Comparison of ENCODE assay signal across 1 cellular context in the genomic region with DNA sequence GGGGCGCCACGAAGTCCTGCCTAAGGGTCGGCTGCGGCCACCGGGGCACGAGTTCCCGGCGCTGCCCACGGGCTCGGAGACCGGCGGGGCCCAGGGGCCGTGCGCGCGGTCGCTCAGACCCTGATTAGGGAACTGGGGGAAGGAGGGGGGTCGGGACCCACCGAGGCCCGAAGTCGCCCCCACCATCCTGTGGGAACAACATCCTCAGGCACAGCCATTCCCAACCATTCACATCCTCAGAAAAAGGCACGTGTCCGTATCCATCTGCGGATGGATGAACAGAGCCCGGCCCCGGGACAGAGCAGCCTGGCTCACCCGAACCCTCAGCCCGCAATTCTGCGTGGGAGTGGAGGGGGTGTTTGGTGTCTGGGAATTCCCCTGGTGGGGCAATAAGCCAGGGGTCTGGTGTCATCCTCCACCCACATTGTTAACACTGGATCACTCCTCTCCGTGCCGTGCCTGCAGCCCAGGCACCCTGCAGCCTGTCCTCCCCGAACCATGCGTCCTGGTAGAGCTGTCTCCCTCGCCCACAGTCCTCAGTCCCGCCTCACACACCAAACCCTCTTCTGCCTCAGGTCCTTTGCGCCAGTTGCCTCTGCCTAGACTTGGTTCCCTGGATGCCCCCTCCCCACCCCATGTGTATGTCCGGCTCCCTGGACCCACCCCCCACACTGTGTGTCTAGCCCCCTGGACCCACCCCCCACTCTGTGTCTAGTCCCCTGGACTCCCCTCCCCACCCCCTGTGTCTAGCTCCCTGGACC.
A peak's percentile ranks its signal among the peaks of the same experiment; 100 is the strongest.
TF ChIP-seq lines count a peak whose summit lies in the region.

No MANE protein-coding gene starts in this region.

TF ChIP-seq in K562, 482 proteins besides CTCF, POLR2A, EP300 and RAD21 (continued from another document and continues in another):
- no peak for TF ChIP-seq XRCC4 (IDR thresholded peaks at IDR 0.05; ENCODE audit: extremely low read depth, insufficient read depth, insufficient read length)
- no peak for TF ChIP-seq ZNF778 (CRISPR knock-in tag; IDR thresholded peaks at IDR 0.05)
- no peak for TF ChIP-seq TAF7 (tag; IDR thresholded peaks at IDR 0.05)
- no peak for TF ChIP-seq PHB2 (IDR thresholded peaks at IDR 0.05; ENCODE audit: low read depth)
- TF ChIP-seq, protein P1, sequence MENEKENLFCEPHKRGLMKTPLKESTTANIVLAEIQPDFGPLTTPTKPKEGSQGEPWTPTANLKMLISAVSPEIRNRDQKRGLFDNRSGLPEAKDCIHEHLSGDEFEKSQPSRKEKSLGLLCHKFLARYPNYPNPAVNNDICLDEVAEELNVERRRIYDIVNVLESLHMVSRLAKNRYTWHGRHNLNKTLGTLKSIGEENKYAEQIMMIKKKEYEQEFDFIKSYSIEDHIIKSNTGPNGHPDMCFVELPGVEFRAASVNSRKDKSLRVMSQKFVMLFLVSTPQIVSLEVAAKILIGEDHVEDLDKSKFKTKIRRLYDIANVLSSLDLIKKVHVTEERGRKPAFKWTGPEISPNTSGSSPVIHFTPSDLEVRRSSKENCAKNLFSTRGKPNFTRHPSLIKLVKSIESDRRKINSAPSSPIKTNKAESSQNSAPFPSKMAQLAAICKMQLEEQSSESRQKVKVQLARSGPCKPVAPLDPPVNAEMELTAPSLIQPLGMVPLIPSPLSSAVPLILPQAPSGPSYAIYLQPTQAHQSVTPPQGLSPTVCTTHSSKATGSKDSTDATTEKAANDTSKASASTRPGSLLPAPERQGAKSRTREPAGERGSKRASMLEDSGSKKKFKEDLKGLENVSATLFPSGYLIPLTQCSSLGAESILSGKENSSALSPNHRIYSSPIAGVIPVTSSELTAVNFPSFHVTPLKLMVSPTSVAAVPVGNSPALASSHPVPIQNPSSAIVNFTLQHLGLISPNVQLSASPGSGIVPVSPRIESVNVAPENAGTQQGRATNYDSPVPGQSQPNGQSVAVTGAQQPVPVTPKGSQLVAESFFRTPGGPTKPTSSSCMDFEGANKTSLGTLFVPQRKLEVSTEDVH (IDR thresholded peaks at IDR 0.05; ENCODE audit: low read depth, partially characterized antibody): no peak
- TF ChIP-seq RHOXF2B (CRISPR knock-in tag; conservative IDR thresholded peaks at IDR 0.05): no peak
- TF ChIP-seq ZKSCAN1 (IDR thresholded peaks at IDR 0.05; ENCODE audit: low read depth, low read length): no peak
- TF ChIP-seq ZNF695 (CRISPR knock-in tag; IDR thresholded peaks at IDR 0.05): no peak
- no peak for TF ChIP-seq DEAF1 (CRISPR knock-in tag; IDR thresholded peaks at IDR 0.05)
- no peak for TF ChIP-seq KDM4B (IDR thresholded peaks at IDR 0.05; ENCODE audit: borderline replicate concordance in 2 of 2, low read depth in 1 of 2)
- peak; percentile 68 for TF ChIP-seq RBFOX2 (IDR thresholded peaks at IDR 0.05; ENCODE audit: low read depth, low read length)
- TF ChIP-seq, protein P2, sequence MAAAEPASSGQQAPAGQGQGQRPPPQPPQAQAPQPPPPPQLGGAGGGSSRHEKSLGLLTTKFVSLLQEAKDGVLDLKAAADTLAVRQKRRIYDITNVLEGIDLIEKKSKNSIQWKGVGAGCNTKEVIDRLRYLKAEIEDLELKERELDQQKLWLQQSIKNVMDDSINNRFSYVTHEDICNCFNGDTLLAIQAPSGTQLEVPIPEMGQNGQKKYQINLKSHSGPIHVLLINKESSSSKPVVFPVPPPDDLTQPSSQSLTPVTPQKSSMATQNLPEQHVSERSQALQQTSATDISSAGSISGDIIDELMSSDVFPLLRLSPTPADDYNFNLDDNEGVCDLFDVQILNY (CRISPR knock-in tag; IDR thresholded peaks at IDR 0.05): no peak
- TF ChIP-seq SMAD2 (IDR thresholded peaks at IDR 0.05; ENCODE audit: low read depth, low read length): no peak
- TF ChIP-seq JUND (IDR thresholded peaks at IDR 0.05; ENCODE audit: borderline replicate concordance, low read depth, low read length): no peak
- no peak for TF ChIP-seq JUND (tag; IDR thresholded peaks at IDR 0.05; ENCODE audit: borderline replicate concordance, low read depth, low read length)
- peak; percentile 4; the same call in 1 of the 2 replicates for TF ChIP-seq GABPA (tag; conservative IDR thresholded peaks at IDR 0.05; ENCODE audit: low read depth)
- TF ChIP-seq ZNF318 (IDR thresholded peaks at IDR 0.05; ENCODE audit: borderline replicate concordance in 1 of 2, low read depth in 1 of 2): no peak
- no peak for TF ChIP-seq ZFPM2 (CRISPR knock-in tag; IDR thresholded peaks at IDR 0.05)
- TF ChIP-seq MTA2 (IDR thresholded peaks at IDR 0.05; ENCODE audit: low read depth): no peak
- TF ChIP-seq CBX8 (IDR thresholded peaks at IDR 0.05; ENCODE audit: borderline replicate concordance, extremely low read depth, low read depth, low read length, poor library complexity, severe bottlenecking): no peak
- TF ChIP-seq, protein P3, sequence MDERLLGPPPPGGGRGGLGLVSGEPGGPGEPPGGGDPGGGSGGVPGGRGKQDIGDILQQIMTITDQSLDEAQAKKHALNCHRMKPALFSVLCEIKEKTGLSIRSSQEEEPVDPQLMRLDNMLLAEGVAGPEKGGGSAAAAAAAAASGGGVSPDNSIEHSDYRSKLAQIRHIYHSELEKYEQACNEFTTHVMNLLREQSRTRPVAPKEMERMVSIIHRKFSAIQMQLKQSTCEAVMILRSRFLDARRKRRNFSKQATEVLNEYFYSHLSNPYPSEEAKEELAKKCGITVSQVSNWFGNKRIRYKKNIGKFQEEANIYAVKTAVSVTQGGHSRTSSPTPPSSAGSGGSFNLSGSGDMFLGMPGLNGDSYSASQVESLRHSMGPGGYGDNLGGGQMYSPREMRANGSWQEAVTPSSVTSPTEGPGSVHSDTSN (CRISPR knock-in tag; IDR thresholded peaks at IDR 0.05; ENCODE audit: low read depth): no peak
- TF ChIP-seq, protein P3 (tag; conservative IDR thresholded peaks at IDR 0.05; ENCODE audit: low read depth): no peak
- no peak for TF ChIP-seq LEF1 (IDR thresholded peaks at IDR 0.05)
- peak; percentile 59; the same call in 1 of the 2 replicates for TF ChIP-seq HDAC2 (IDR thresholded peaks at IDR 0.05)
- no peak for TF ChIP-seq PHF21A (IDR thresholded peaks at IDR 0.05; ENCODE audit: borderline replicate concordance, low read depth)
- no peak for TF ChIP-seq HDAC8 (tag; IDR thresholded peaks at IDR 0.05)
- no peak for TF ChIP-seq ZNF133 (CRISPR knock-in tag; IDR thresholded peaks at IDR 0.05)
- no peak for TF ChIP-seq ZBED1 (IDR thresholded peaks at IDR 0.05)
- TF ChIP-seq, protein P4, sequence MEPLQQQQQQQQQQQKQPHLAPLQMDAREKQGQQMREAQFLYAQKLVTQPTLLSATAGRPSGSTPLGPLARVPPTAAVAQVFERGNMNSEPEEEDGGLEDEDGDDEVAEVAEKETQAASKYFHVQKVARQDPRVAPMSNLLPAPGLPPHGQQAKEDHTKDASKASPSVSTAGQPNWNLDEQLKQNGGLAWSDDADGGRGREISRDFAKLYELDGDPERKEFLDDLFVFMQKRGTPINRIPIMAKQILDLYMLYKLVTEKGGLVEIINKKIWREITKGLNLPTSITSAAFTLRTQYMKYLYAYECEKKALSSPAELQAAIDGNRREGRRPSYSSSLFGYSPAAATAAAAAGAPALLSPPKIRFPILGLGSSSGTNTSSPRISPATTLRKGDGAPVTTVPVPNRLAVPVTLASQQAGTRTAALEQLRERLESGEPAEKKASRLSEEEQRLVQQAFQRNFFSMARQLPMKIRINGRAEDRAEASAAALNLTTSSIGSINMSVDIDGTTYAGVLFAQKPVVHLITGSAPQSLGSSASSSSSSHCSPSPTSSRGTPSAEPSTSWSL (CRISPR knock-in tag; IDR thresholded peaks at IDR 0.05; ENCODE audit: borderline replicate concordance): no peak
- no peak for TF ChIP-seq MXD1 (CRISPR knock-in tag; IDR thresholded peaks at IDR 0.05; ENCODE audit: borderline replicate concordance, poor library complexity, severe bottlenecking)
- no peak for TF ChIP-seq STAG1 (CRISPR knock-in tag; IDR thresholded peaks at IDR 0.05; ENCODE audit: borderline replicate concordance)
- 0 out of 2 replicates have a peak, but pooled peaks have one; percentile 40 for TF ChIP-seq ERF (CRISPR knock-in tag; IDR thresholded peaks at IDR 0.05)
- TF ChIP-seq, protein P5, sequence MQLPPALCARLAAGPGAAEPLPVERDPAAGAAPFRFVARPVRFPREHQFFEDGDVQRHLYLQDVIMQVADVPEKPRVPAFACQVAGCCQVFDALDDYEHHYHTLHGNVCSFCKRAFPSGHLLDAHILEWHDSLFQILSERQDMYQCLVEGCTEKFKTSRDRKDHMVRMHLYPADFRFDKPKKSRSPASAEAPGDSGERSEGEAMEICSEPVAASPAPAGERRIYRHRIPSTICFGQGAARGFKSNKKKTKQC (CRISPR knock-in tag; IDR thresholded peaks at IDR 0.05): 0 out of 2 replicates have a peak, but pooled peaks have one; percentile 50
- TF ChIP-seq PRMT5 (CRISPR knock-in tag; IDR thresholded peaks at IDR 0.05): no peak
- TF ChIP-seq ATF1 (CRISPR knock-in tag; IDR thresholded peaks at IDR 0.05): no peak
- no peak for TF ChIP-seq ATF1 (tag; IDR thresholded peaks at IDR 0.05)
- TF ChIP-seq ETS2 (tag; IDR thresholded peaks at IDR 0.05; ENCODE audit: borderline replicate concordance, poor library complexity, severe bottlenecking): no peak
- TF ChIP-seq, protein P6, sequence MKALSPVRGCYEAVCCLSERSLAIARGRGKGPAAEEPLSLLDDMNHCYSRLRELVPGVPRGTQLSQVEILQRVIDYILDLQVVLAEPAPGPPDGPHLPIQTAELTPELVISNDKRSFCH (CRISPR knock-in tag; IDR thresholded peaks at IDR 0.05): no peak
- TF ChIP-seq, protein P6 (tag; IDR thresholded peaks at IDR 0.05): no peak
